8 cellular contexts compared by ENCODE assay signal in genomic region chr16:4682616-4683254, GRCh38. TPM values are rescaled to one million over a fixed set of nuclear protein-coding genes. Genes with fewer than 3 reads are reported as not detected.
DNase-seq lines count a peak whose midpoint lies in the region; ATAC-seq and TF ChIP-seq lines count a peak whose summit lies in the region.

No MANE protein-coding gene starts in this region.

- no peak for ATAC-seq in activated CD4-positive, CD25-positive, alpha-beta regulatory T cell treated with anti-CD3 and anti-CD28 coated beads, Interleukin-2, amount 50 U/mL, for 24 hours
- no peak for ATAC-seq in HG02571 (IDR thresholded peaks at IDR 0.05; ENCODE audit: unreplicated experiment)

- in situ Hi-C loops in G401 (cut with HindIII; ENCODE audit: low sequenced_read_pairs), result loop anchor here (25.0 kb wide), 1 partner anchor 170 kb away; no protein-coding TSS in a partner anchor

- H3K4me3 Mint-ChIP-seq in MCF 10A (ENCODE audit: unreplicated experiment), result no peak overlapping the region

- DNase-seq in G401 (ENCODE audit: low spot score) (peak; percentile 63), NOMO-1 treated with dmso at 0.1 percent for 144 hours (lab: John Stamatoyannopoulos, UW; ENCODE audit: unreplicated experiment) (peak; percentile 61), MCF 10A (ENCODE audit: unreplicated experiment) (peak; percentile 49), midbrain (lab: John Stamatoyannopoulos, UW) (peak; percentile 66), NCI-H1105 treated with DMSO at 0.1 percent for 48 hours (lab: John Stamatoyannopoulos, UW) (no peak), foreskin melanocyte (no peak)

- peaks cover 65% of the 10 kb centered on the region for H3K36me3 Mint-ChIP-seq in MCF 10A (ENCODE audit: insufficient read depth, unreplicated experiment)

- TF ChIP-seq CTCF in MCF 10A (IDR thresholded peaks at IDR 0.05; ENCODE audit: unreplicated experiment), result peak; percentile 20

- H3K4me1 Mint-ChIP-seq in MCF 10A (ENCODE audit: insufficient read depth, unreplicated experiment), result peaks cover 15% of the 10 kb centered on the region

- intact Hi-C loops in MCF 10A (cut with micrococcal nuclease), result no loop called here

- no peaks in the 10 kb centered on the region for H3K9me3 Mint-ChIP-seq in MCF 10A (ENCODE audit: unreplicated experiment)

- no peaks in the 10 kb centered on the region for H3K27me3 Mint-ChIP-seq in MCF 10A (ENCODE audit: insufficient read depth, unreplicated experiment)

- POLR2A ChIA-PET in MCF 10A (lab: Yijun Ruan, JAX), result interaction anchor here (0.6 kb wide), 1 partner anchor 10 kb away, joined by 3 read pairs; the partner anchor contains the start of gene NUDT16L1

- CTCF ChIA-PET in MCF 10A (lab: Yijun Ruan, JAX), result interaction anchor here (0.5 to 3.5 kb wide), 6 partner anchors 10 to 186 kb away, joined by 3 to 18 read pairs (median 5); partner anchors contain the start of gene MGRN1

- no peak overlapping the region for H3K27ac Mint-ChIP-seq in MCF 10A (ENCODE audit: low read depth, unreplicated experiment)

- BruUV-seq in MCF 10A (replicated peaks; lab: Mats Ljungman, UMichigan), result no TSS peak

RNA-seq across cellular contexts. Expression of gene NUDT16L1, which starts 10.6 kb away (rescaled TPM):
- total RNA-seq in G401 (2014; rRNA removed; shearing (Covaris generic)), result 71.5 and 89.1 TPM in 2 replicates
- 18.3 and 21.8 TPM in 2 replicates for total RNA-seq in MCF 10A (2022)

RNA-seq across cellular contexts. Expression of gene ANKS3, which starts 51.3 kb away (rescaled TPM):
- total RNA-seq in G401 (2014; rRNA removed; shearing (Covaris generic)), result 12.8 and 18.0 TPM in 2 replicates
- 29.9 and 35.0 TPM in 2 replicates for total RNA-seq in MCF 10A (2022)

RNA-seq across cellular contexts. Expression of gene DNAAF8, which starts 51.6 kb away (rescaled TPM):
- total RNA-seq in G401 (2014; rRNA removed; shearing (Covaris generic)), result not detected in 2 replicates
- total RNA-seq in MCF 10A (2022), result 0.56 and 1.6 TPM in 2 replicates

RNA-seq across cellular contexts. Expression of gene MGRN1, which starts 58.1 kb away (rescaled TPM):
- 13.3 and 21.4 TPM in 2 replicates for total RNA-seq in G401 (2014; rRNA removed; shearing (Covaris generic))
- 61.3 and 62.9 TPM in 2 replicates for total RNA-seq in MCF 10A (2022)

Comparison
In these comparisons a context has a peak if more than half of its experiments do, and no peak if none do; other contexts are left out.
1. DNase-seq: peak in G401 (single experiment), NOMO-1 treated with dmso at 0.1 percent for 144 hours (single experiment), MCF 10A (single experiment) and midbrain (single experiment); none in NCI-H1105 treated with DMSO at 0.1 percent for 48 hours (single experiment) and foreskin melanocyte (single experiment).